8 cellular contexts compared by ENCODE assay signal in the genomic region with DNA sequence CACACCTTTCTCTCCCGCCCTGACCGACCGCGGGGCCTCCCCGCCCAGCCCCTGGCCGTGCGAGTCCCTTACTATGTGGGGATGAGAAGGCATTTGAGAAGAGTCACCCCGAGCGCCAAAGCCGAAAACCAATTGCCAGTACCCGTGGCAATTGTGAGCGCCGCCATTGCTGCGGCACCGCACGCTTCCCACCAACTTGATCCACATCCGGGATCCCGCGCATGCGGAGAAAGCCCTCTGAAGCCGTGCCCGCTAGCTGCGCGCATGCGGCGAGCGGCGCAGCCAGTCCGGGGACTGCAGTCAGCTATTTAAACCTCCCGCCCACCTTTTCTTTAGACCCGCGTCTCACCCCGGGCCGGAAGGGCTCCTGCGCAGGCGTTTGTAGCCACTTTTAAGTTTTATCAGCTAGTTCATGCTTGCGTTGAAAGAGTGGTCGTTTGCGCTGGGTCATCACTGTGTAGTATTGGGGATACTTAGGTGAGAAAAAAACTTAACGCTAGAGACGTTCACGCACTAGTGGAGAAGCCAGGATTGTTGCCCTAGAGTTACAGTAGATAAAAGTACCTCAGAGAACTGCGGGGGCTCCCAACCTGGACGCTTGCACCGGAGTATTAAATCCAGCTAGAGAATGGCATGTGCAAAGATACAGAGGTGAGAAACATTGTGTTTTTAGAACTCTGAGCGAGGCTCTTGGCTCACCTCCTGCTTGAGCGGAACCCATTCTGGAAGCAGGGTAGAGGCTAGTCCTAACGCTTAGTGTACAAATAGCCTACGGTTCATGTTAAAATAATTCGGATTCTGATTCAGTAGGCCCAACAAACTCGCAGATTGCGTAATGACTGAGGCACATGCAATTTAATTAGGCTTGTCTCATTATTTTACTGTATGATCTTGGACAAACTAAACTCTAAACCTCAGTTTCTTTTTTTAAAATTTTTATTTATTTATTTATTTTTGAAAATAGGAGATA. TPM values are rescaled to one million over a fixed set of nuclear protein-coding genes. Genes with fewer than 3 reads are reported as not detected.
DNase-seq lines count a peak whose midpoint lies in the region; ATAC-seq and TF ChIP-seq lines count a peak whose summit lies in the region.

Gene ALG8, minus strand, starts transcription at position 205 of the 970 bp plus-strand sequence. Its CDS starts 38 bp downstream, at position 167.

- no peaks in the 10 kb centered on the region for H3K9me3 ChIP-seq in prostate gland

- H3K27ac ChIP-seq in prostate gland = peak within 1 kb of the TSS; percentile 59 to 70
- peak within 1 kb of the TSS; percentile 87 for H3K27ac ChIP-seq in urinary bladder (ENCODE audit: low read depth)

- H3K36me3 ChIP-seq in prostate gland (no peaks in the 10 kb centered on the region), urinary bladder (ENCODE audit: insufficient read depth) (peaks cover 2% of the 10 kb centered on the region)

- H3K4me3 ChIP-seq in prostate gland (peak within 1 kb of the TSS; percentile 50 to 75), urinary bladder (ENCODE audit: low read depth, low read length) (peak within 1 kb of the TSS; percentile 65)

- in situ Hi-C loops in GM13976 (cut with MboI; ENCODE audit: low sequenced_read_pairs, unreplicated experiment) = no loop called here

- ATAC-seq in HG02870 (IDR thresholded peaks at IDR 0.05; ENCODE audit: unreplicated experiment) = peak; percentile 94
- ATAC-seq in left cardiac atrium = peak; percentile 99 to 100

- H3K4me1 ChIP-seq in prostate gland (replicated peaks) = peaks cover 4% of the 10 kb centered on the region
- no peaks in the 10 kb centered on the region for H3K4me1 ChIP-seq in urinary bladder (ENCODE audit: insufficient read depth)

- WGBS in prostate gland = 2% methylated on average over 52 of the region's 52 CpGs
- 2% methylated on average over 52 of the region's 52 CpGs for WGBS in urinary bladder

- intact Hi-C loops in T-helper 1 cell treated with Interleukin-12 subunit alpha and Interleukin-12 subunit beta and Interleukin-4 antibody, amounts not matched to agents 30 ng/mL and 1 ng/mL, for 36 hours (cut with micrococcal nuclease) = loop anchor here (1.0 kb wide), 13 partner anchors 45 to 502 kb away; partner anchors contain the start of genes AAMDC, CLNS1A, GAB2 and INTS4
- intact Hi-C loops in left cardiac atrium (cut with DNase I) = loop anchor here in 1 of 2 donors (10.0 kb wide), 1 partner anchor 285 kb away; no protein-coding TSS in a partner anchor
- intact Hi-C loops in prostate gland (cut with DNase I) = loop anchor here (5.0 kb wide), 1 partner anchor 428 kb away; no protein-coding TSS in a partner anchor

- DNase-seq in GM13976 (ENCODE audit: low spot score) (peak; percentile 98), NCI-H146 treated with DMSO at 0.1 percent for 48 hours (lab: John Stamatoyannopoulos, UW; ENCODE audit: unreplicated experiment) (peak; percentile 92), amniotic stem cell (lab: John Stamatoyannopoulos, UW) (peak; percentile 96), left cardiac atrium (peak; percentile 97), prostate gland (ENCODE audit: low spot score) (peak; percentile 88)

- peak; percentile 57 for TF ChIP-seq POLR2A in prostate gland (IDR thresholded peaks at IDR 0.05)

- H3K27me3 ChIP-seq in prostate gland (replicated peaks; ENCODE audit: insufficient read depth) = no peaks in the 10 kb centered on the region

- TF ChIP-seq CTCF in GM13976 (IDR thresholded peaks at IDR 0.05; ENCODE audit: borderline replicate concordance, control extremely low read depth, extremely low read depth, insufficient read depth, missing control alignments) (no peak), prostate gland (IDR thresholded peaks at IDR 0.05) (no peak)

RNA-seq across cellular contexts. Expression of gene ALG8, which starts in this region (rescaled TPM):
- 55.6 and 56.1 TPM in 2 replicates for total RNA-seq in T-helper 1 cell treated with Interleukin-12 subunit alpha and Interleukin-12 subunit beta and Interleukin-4 antibody, amounts not matched to agents 30 ng/mL and 1 ng/mL, for 36 hours
- total RNA-seq in left cardiac atrium (10 to 100 TPM; 21.1 to 25.2 TPM), prostate gland (10 to 100 TPM; 34.0 to 50.3 TPM), urinary bladder (42.4 TPM)
- 22.7 TPM for polyA plus RNA-seq in urinary bladder

Comparison
In these comparisons a context has a peak if more than half of its experiments do, and no peak if none do; other contexts are left out.
1. Peak in every context shown above with its lines: DNase-seq, ATAC-seq, H3K4me3 ChIP-seq and H3K27ac ChIP-seq.